In the genomic region with DNA sequence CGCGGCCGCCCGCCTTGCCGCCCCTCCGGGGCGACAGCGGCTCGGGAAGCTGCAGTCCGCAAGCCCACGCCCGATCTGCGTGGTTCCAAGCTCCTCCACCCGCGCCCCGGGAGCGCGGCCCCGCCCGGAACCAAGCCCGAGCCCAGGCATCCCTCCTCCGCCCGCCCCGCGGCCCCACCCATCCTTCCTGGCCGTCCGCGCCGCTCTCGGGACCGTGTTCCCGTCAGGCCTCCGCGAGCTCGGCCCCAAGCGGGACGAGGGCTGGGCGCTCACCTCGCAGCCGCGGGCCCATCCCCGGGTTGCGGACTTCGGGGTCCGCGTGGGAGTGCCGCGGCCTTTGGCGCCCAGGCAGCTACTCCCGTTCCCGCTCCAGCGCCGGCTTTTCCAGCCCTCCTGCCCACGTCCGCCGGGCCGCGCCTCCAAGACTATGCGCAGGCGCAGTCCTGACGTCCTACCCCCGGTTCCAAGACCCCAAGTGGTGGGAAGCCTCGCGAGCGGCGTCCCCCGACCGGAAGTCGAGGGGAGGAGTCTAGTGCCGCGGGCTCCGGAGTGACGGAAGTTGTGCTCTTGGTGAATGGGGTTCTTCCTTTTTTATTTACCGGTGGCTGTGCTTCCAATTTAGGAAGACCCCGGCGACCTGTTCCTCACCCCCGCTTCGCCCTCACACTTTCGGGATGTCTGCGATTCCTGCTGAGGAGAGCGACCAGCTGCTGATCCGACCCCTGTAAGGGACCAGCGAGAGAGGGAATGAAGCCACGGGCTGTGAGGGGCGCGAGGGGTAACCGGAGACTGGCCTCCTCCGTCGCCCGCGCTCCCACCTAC, we compare ENCODE assay signal across 8 cellular contexts. TPM values are rescaled to one million over a fixed set of nuclear protein-coding genes. Genes with fewer than 3 reads are reported as not detected.
DNase-seq lines count a peak whose midpoint lies in the region; TF ChIP-seq lines count a peak whose summit lies in the region.

Gene CPSF3 (plus strand): TSS at position 555 of the 822 bp plus-strand sequence. CDS start 120 bp downstream, at position 675.
Gene ITGB1BP1 (minus strand): TSS at position 429 of the 822 bp plus-strand sequence. CDS start 4,831 bp downstream, outside the sequence.

- TF ChIP-seq CTCF in fibroblast of pulmonary artery (IDR thresholded peaks at IDR 0.05; ENCODE audit: low read length, missing control alignments) (no peak), nephron (IDR thresholded peaks at IDR 0.05; ENCODE audit: unreplicated experiment in 3 of 3) (no peak)

- DNase-seq in ELF-1 (ENCODE audit: low read depth, low spot score) = peak; percentile 98
- DNase-seq in H7 = peak; percentile 99
- DNase-seq in M059J (ENCODE audit: low read depth) = peak; percentile 95
- DNase-seq in SHP77 (lab: John Stamatoyannopoulos, UW) = peak; percentile 98 to 99
- peak; percentile 93 for DNase-seq in activated effector memory CD4-positive, alpha-beta T cell treated with Interleukin-2 at 50 U/mL for 16 hours
- peak; percentile 98 for DNase-seq in fibroblast of pulmonary artery (ENCODE audit: low read depth)

- H3K27me3 Mint-ChIP-seq in nephron (ENCODE audit: low read depth) = no peaks in the 10 kb centered on the region
- H3K27me3 Mint-ChIP-seq in stimulated activated naive CD8-positive, alpha-beta T cell treated with anti-CD3 and anti-CD28 coated beads, Interleukin-15, Interleukin-2, amounts not matched to agents 100 ng/mL and 50 ng/mL, for 24 hours = no peaks in the 10 kb centered on the region

- H3K9me3 Mint-ChIP-seq in nephron = no peaks in the 10 kb centered on the region
- no peaks in the 10 kb centered on the region for H3K9me3 Mint-ChIP-seq in stimulated activated naive CD8-positive, alpha-beta T cell treated with anti-CD3 and anti-CD28 coated beads, Interleukin-15, Interleukin-2, amounts not matched to agents 100 ng/mL and 50 ng/mL, for 24 hours

- H3K4me3 ChIP-seq in H7 (ENCODE audit: insufficient read depth, low read depth, low read length) (peak within 1 kb of the TSS; percentile 87), fibroblast of pulmonary artery (replicated peaks; ENCODE audit: low read depth, low read length) (peak within 1 kb of the TSS; percentile 96)

- H3K36me3 Mint-ChIP-seq in nephron (ENCODE audit: low read depth) = peaks cover under 1% of the 10 kb centered on the region
- H3K36me3 Mint-ChIP-seq in stimulated activated naive CD8-positive, alpha-beta T cell treated with anti-CD3 and anti-CD28 coated beads, Interleukin-15, Interleukin-2, amounts not matched to agents 100 ng/mL and 50 ng/mL, for 24 hours (ENCODE audit: low read depth) = peaks cover 34% of the 10 kb centered on the region

- H3K4me1 Mint-ChIP-seq in nephron = peaks cover 23% of the 10 kb centered on the region
- peaks cover 40% of the 10 kb centered on the region for H3K4me1 Mint-ChIP-seq in stimulated activated naive CD8-positive, alpha-beta T cell treated with anti-CD3 and anti-CD28 coated beads, Interleukin-15, Interleukin-2, amounts not matched to agents 100 ng/mL and 50 ng/mL, for 24 hours (ENCODE audit: low read depth)

- no peaks in the 10 kb centered on the region for H3K27me3 ChIP-seq in H7 (ENCODE audit: control insufficient read depth, insufficient read depth, low read length)

- H3K36me3 ChIP-seq in H7 (replicated peaks; ENCODE audit: control insufficient read depth, insufficient read depth, low read length) = no peaks in the 10 kb centered on the region

- H3K27ac Mint-ChIP-seq in nephron = peak within 1 kb of the TSS; percentile 5 to 89 (median 56)
- H3K27ac Mint-ChIP-seq in stimulated activated naive CD8-positive, alpha-beta T cell treated with anti-CD3 and anti-CD28 coated beads, Interleukin-15, Interleukin-2, amounts not matched to agents 100 ng/mL and 50 ng/mL, for 24 hours = peak within 1 kb of the TSS; percentile 97

- peak within 1 kb of the TSS in 2 of 3 experiments; percentile 92 to 93 for H3K4me3 Mint-ChIP-seq in nephron
- H3K4me3 Mint-ChIP-seq in stimulated activated naive CD8-positive, alpha-beta T cell treated with anti-CD3 and anti-CD28 coated beads, Interleukin-15, Interleukin-2, amounts not matched to agents 100 ng/mL and 50 ng/mL, for 24 hours = no peak within 1 kb of the TSS

RNA-seq across cellular contexts. Expression of gene CPSF3, which starts in this region (rescaled TPM):
- total RNA-seq in H7 (2014; rRNA removed; shearing (Covaris generic)) = 102 and 113 TPM in 2 replicates
- total RNA-seq in M059J (2014; rRNA removed; shearing (Covaris generic)) = 75.3 and 79.0 TPM in 2 replicates

RNA-seq across cellular contexts. Expression of gene ITGB1BP1, which starts in this region (rescaled TPM):
- 12.7 and 13.8 TPM in 2 replicates for total RNA-seq in H7 (2014; rRNA removed; shearing (Covaris generic))
- 34.3 and 55.3 TPM in 2 replicates for total RNA-seq in M059J (2014; rRNA removed; shearing (Covaris generic))

Comparison
In these comparisons a context has a peak if more than half of its experiments do, and no peak if none do; other contexts are left out.
1. Peak in every context shown above with its lines: DNase-seq and H3K4me3 ChIP-seq.